ENCODE assay signal across 8 cellular contexts in the genomic region with DNA sequence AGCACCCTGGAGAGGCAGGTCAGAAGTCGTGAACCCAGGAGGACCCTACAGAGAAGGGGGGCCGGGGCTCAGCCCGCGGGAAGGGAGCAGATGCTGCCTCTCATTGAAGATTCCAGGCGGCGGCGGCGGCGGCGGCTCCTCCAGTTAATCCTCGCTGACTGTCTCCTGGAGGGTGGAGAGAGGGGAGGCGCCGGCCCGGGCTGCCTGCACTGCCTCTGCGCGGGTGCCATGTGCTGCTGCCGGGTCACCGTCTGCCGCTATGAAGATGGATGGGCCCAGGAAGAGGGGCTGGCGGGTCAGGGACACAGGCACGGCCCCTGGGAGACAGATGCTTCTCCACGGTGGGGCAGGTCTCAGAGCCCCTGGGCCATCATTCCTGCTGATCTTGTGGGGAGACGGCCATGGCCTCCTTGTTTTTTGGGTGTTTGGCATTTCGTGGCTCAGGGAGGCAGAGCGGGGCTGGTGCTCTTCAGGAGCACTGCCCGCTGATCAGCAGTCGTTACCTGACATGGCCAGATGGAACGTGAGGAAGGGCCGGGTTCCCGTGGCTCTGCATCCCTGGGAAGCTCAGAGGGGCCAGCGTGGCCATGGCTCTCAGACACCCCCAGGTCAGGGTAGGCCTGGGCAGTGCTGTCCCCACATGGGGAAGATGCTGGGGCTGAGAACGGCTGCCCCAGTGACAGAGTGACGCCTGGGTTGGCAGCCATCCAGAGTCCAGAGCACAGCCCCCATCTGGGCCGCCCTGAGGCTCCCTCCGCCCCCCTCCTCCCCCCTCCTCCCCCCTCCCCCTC. TPM values are rescaled to one million over a fixed set of nuclear protein-coding genes. Genes with fewer than 3 reads are reported as not detected.
DNase-seq lines count a peak whose midpoint lies in the region; ATAC-seq, FAIRE-seq and TF ChIP-seq lines count a peak whose summit lies in the region.

No MANE protein-coding gene starts in this region.

- no peaks in the 10 kb centered on the region; the same call in 1 of the 2 replicates for H3K9me3 ChIP-seq in AG04450 (ENCODE audit: control insufficient read depth, insufficient read depth, low read length)
- H3K9me3 ChIP-seq in GM23248 (ENCODE audit: low read depth), result no peaks in the 10 kb centered on the region
- no peaks in the 10 kb centered on the region for H3K9me3 ChIP-seq in trophoblast cell (ENCODE audit: insufficient read depth, low read depth, low read length)

- no peaks in the 10 kb centered on the region for H3K27me3 Mint-ChIP-seq in activated CD4-positive, alpha-beta T cell treated with anti-CD3 and anti-CD28 coated beads, Interleukin-2, amount 10 ng/mL, durations not matched to agents 24 days and 14 days

- H3K36me3 Mint-ChIP-seq in activated CD4-positive, alpha-beta T cell treated with anti-CD3 and anti-CD28 coated beads, Interleukin-2, amount 10 ng/mL, durations not matched to agents 24 days and 14 days (ENCODE audit: low read depth), result peaks cover 13% of the 10 kb centered on the region

- no peak overlapping the region for H3K9ac ChIP-seq in GM23248
- H3K9ac ChIP-seq in trophoblast cell (ENCODE audit: low read length), result no peak overlapping the region

- H4K12ac ChIP-seq in trophoblast cell (ENCODE audit: low read depth, low read length), result no peak overlapping the region

- DNase-seq in AG04450 (ENCODE audit: low read depth, low spot score) (no peak), GM23248 (peak; percentile 82), fibroblast of pulmonary artery (ENCODE audit: low read depth) (peak; percentile 33), trophoblast cell (peak; percentile 70), D721Med (ENCODE audit: insufficient read length, low spot score) (no peak)
- DNase-seq in activated CD4-positive, alpha-beta T cell treated with anti-CD3 and anti-CD28 coated beads, Interleukin-2, amount 10 ng/mL, durations not matched to agents 24 days and 14 days, result no peak

- ATAC-seq in SK-N-SH treated with all-trans-retinoic acid at 6 μM for 48 hours (peak; percentile 88), HG02852 (IDR thresholded peaks at IDR 0.05; ENCODE audit: unreplicated experiment) (no peak)

- no peak overlapping the region for H4K91ac ChIP-seq in trophoblast cell (ENCODE audit: low read depth, low read length)

- in situ Hi-C loops in GM23248 (cut with MboI), result no loop called here

- H2BK120ac ChIP-seq in trophoblast cell (ENCODE audit: insufficient read depth, low read length, poor library complexity), result no peak overlapping the region

- H3K4me1 Mint-ChIP-seq in activated CD4-positive, alpha-beta T cell treated with anti-CD3 and anti-CD28 coated beads, Interleukin-2, amount 10 ng/mL, durations not matched to agents 24 days and 14 days, result no peaks in the 10 kb centered on the region

- CTCF ChIA-PET in AG04450 (lab: Charles Lee), result interaction anchor here (0.7 kb wide), 1 partner anchor 283 kb away, joined by 3 read pairs; no protein-coding TSS in a partner anchor

- H2AK5ac ChIP-seq in trophoblast cell (ENCODE audit: low read length), result no peak overlapping the region

- H3K36me3 ChIP-seq in GM23248 (ENCODE audit: low read depth), result peaks cover 2% of the 10 kb centered on the region; the same call in 1 of the 2 replicates
- H3K36me3 ChIP-seq in trophoblast cell (ENCODE audit: control insufficient read depth in 1 of 2, insufficient read depth in 2 of 2, low read length in 2 of 2), result peaks cover 69 to 93% of the 10 kb centered on the region in 2 experiments

- H3K9me2 ChIP-seq in GM23248 (ENCODE audit: insufficient read depth), result no peaks in the 10 kb centered on the region

- no peaks in the 10 kb centered on the region for H3K79me1 ChIP-seq in trophoblast cell (ENCODE audit: low read length)

- H3K4me3 Mint-ChIP-seq in activated CD4-positive, alpha-beta T cell treated with anti-CD3 and anti-CD28 coated beads, Interleukin-2, amount 10 ng/mL, durations not matched to agents 24 days and 14 days, result no peak overlapping the region

- H4K20me1 ChIP-seq in GM23248 (ENCODE audit: insufficient read depth), result no peaks in the 10 kb centered on the region

- no peak overlapping the region for H3K4ac ChIP-seq in trophoblast cell (ENCODE audit: low read depth, low read length)

- peak overlapping the region; percentile 11 for H3K27ac ChIP-seq in AG04450 (ENCODE audit: low read depth, low read length)
- no peak overlapping the region for H3K27ac ChIP-seq in GM23248
- H3K27ac ChIP-seq in trophoblast cell (ENCODE audit: low read depth, low read length), result no peak overlapping the region

- H3K79me2 ChIP-seq in GM23248 (ENCODE audit: insufficient read depth), result 0 out of 2 replicates have a peak, but pooled peaks cover 8% of the 10 kb centered on the region
- H3K79me2 ChIP-seq in trophoblast cell (ENCODE audit: control insufficient read depth, insufficient read depth, low read length, poor library complexity), result peaks cover 2% of the 10 kb centered on the region

- H2AFZ ChIP-seq in GM23248, result no peak overlapping the region
- no peak overlapping the region for H2AFZ ChIP-seq in trophoblast cell (ENCODE audit: insufficient read depth, low read length, poor library complexity)

- H3K23ac ChIP-seq in trophoblast cell (ENCODE audit: low read length), result no peak overlapping the region

- no peak for FAIRE-seq in D721Med (lab: Jason Lieb, UNC)

- H3K14ac ChIP-seq in trophoblast cell (ENCODE audit: low read length), result no peak overlapping the region

- no peaks in the 10 kb centered on the region for H3K9me3 Mint-ChIP-seq in activated CD4-positive, alpha-beta T cell treated with anti-CD3 and anti-CD28 coated beads, Interleukin-2, amount 10 ng/mL, durations not matched to agents 24 days and 14 days

- H3K27ac Mint-ChIP-seq in activated CD4-positive, alpha-beta T cell treated with anti-CD3 and anti-CD28 coated beads, Interleukin-2, amount 10 ng/mL, durations not matched to agents 24 days and 14 days, result no peak overlapping the region

- no peak overlapping the region for H2BK12ac ChIP-seq in trophoblast cell (ENCODE audit: low read length)

- H3K4me1 ChIP-seq in GM23248 (ENCODE audit: insufficient read depth), result peaks cover 6% of the 10 kb centered on the region; the same call in 1 of the 2 replicates
- H3K4me1 ChIP-seq in trophoblast cell (ENCODE audit: control insufficient read depth in 1 of 2, insufficient read depth in 2 of 2, low read length in 2 of 2), result peaks cover 3 to 5% of the 10 kb centered on the region in 2 experiments

- H3K4me3 ChIP-seq in AG04450 (ENCODE audit: low read depth, low read length) (no peak overlapping the region), GM23248 (no peak overlapping the region), fibroblast of pulmonary artery (replicated peaks; ENCODE audit: low read depth, low read length) (no peak overlapping the region), trophoblast cell (ENCODE audit: low read depth, low read length) (no peak overlapping the region)

- H4K8ac ChIP-seq in trophoblast cell (ENCODE audit: low read depth, low read length), result no peak overlapping the region

- no peaks in the 10 kb centered on the region for H3K27me3 ChIP-seq in AG04450 (ENCODE audit: control insufficient read depth, insufficient read depth, low read length)
- no peaks in the 10 kb centered on the region for H3K27me3 ChIP-seq in GM23248 (replicated peaks; ENCODE audit: insufficient read depth)
- no peaks in the 10 kb centered on the region for H3K27me3 ChIP-seq in trophoblast cell (ENCODE audit: insufficient read depth, low read length)

- intact Hi-C loops in activated CD4-positive, alpha-beta T cell treated with anti-CD3 and anti-CD28 coated beads, Interleukin-2, amount 10 ng/mL, durations not matched to agents 24 days and 14 days (cut with micrococcal nuclease), result no loop called here

- H3K18ac ChIP-seq in trophoblast cell (ENCODE audit: low read length), result no peak overlapping the region

- peaks cover 8% of the 10 kb centered on the region; the same call in 1 of the 2 replicates for H3F3A ChIP-seq in GM23248 (ENCODE audit: insufficient read depth)

- no peak overlapping the region for H3K4me2 ChIP-seq in GM23248 (ENCODE audit: unreplicated experiment)
- H3K4me2 ChIP-seq in trophoblast cell (ENCODE audit: low read length), result no peak overlapping the region

- WGBS in GM23248 (ENCODE audit: low coverage in 1 of 2, low lambda C conversion rate in 2 of 2, missing lambda C conversion rate in 2 of 2), 2 experiments, result 29% methylated on average over 24 of the region's 35 CpGs
- no CpG with 5 or more reads among the region's 35 CpGs for WGBS in trophoblast cell (ENCODE audit: extremely low coverage, insufficient coverage, insufficient read length)

- no peak for TF ChIP-seq CTCF in AG04450 (IDR thresholded peaks at IDR 0.05; ENCODE audit: low read depth, low read length)
- no peak for TF ChIP-seq CTCF in fibroblast of pulmonary artery (IDR thresholded peaks at IDR 0.05; ENCODE audit: low read length, missing control alignments)
- TF ChIP-seq CTCF in D721Med (IDR thresholded peaks at IDR 0.05; ENCODE audit: insufficient read depth, missing control alignments), result no peak

- POLR2A ChIA-PET in AG04450 (lab: Yijun Ruan, JAX), result no interaction called here

- no peak overlapping the region for H2BK5ac ChIP-seq in trophoblast cell (ENCODE audit: low read depth, low read length, poor library complexity)

TF ChIP-seq in SK-N-SH treated with all-trans-retinoic acid at 6 μM for 48 hours, 23 proteins besides CTCF, POLR2A, EP300 and RAD21 (continues in another document):
- TF ChIP-seq TOX (CRISPR knock-in tag; IDR thresholded peaks at IDR 0.05; ENCODE audit: borderline replicate concordance), result no peak
- no peak for TF ChIP-seq ZNF565 (CRISPR knock-in tag; conservative IDR thresholded peaks at IDR 0.05; ENCODE audit: low read depth)
- TF ChIP-seq GLIS3 (CRISPR knock-in tag; IDR thresholded peaks at IDR 0.05), result 0 out of 2 replicates have a peak, but pooled peaks have one; percentile 31
- TF ChIP-seq ZNF70 (CRISPR knock-in tag; IDR thresholded peaks at IDR 0.05), result peak; percentile 55; the same call in 1 of the 2 replicates
- TF ChIP-seq SNAI2 (CRISPR knock-in tag; IDR thresholded peaks at IDR 0.05), result no peak

RNA-seq across cellular contexts. Expression of a gene that starts 36.1 kb away (rescaled TPM):
- 4.2 and 5.1 TPM in 2 replicates for polyA plus RNA-seq in AG04450 (2011; rRNA removed)
- polyA minus RNA-seq in AG04450 (2011; rRNA and poly(A)+ RNA removed), result 2.9 and 3.8 TPM in 2 replicates
- total RNA-seq in GM23248 (2014; rRNA removed; shearing (Covaris generic)), result 3.8 and 9.9 TPM in 2 replicates
- polyA plus RNA-seq in GM23248 (2016; fragmentation: Nextera tagmentation; extraction: Ambion mirVana), result 6.5 and 8.9 TPM in 2 replicates
- polyA plus RNA-seq in trophoblast cell (2013), result 11.3 and 12.4 TPM in 2 replicates
- total RNA-seq in activated CD4-positive, alpha-beta T cell treated with anti-CD3 and anti-CD28 coated beads, Interleukin-2, amount 10 ng/mL, durations not matched to agents 24 days and 14 days, result 87.4 and 93.0 TPM in 2 replicates

RNA-seq across cellular contexts. Expression of a gene that starts 39.5 kb away (rescaled TPM):
- polyA plus RNA-seq in AG04450 (2011; rRNA removed), result 18.2 and 21.0 TPM in 2 replicates
- polyA minus RNA-seq in AG04450 (2011; rRNA and poly(A)+ RNA removed), result 23.7 and 24.1 TPM in 2 replicates
- 35.1 and 46.3 TPM in 2 replicates for total RNA-seq in GM23248 (2014; rRNA removed; shearing (Covaris generic))
- 10.6 and 11.6 TPM in 2 replicates for polyA plus RNA-seq in GM23248 (2016; fragmentation: Nextera tagmentation; extraction: Ambion mirVana)
- 175 and 188 TPM in 2 replicates for polyA plus RNA-seq in trophoblast cell (2013)
- total RNA-seq in activated CD4-positive, alpha-beta T cell treated with anti-CD3 and anti-CD28 coated beads, Interleukin-2, amount 10 ng/mL, durations not matched to agents 24 days and 14 days, result 34.1 and 37.5 TPM in 2 replicates

Comparison
In these comparisons a context has a peak if more than half of its experiments do, and no peak if none do; other contexts are left out.
1. DNase-seq: peak in GM23248 (single experiment), fibroblast of pulmonary artery (single experiment) and trophoblast cell (2 of 2); none in AG04450 (single experiment), D721Med (single experiment) and activated CD4-positive, alpha-beta T cell treated with anti-CD3 and anti-CD28 coated beads, Interleukin-2, amount 10 ng/mL, durations not matched to agents 24 days and 14 days (single experiment).